ENCODE assay signal across 8 cellular contexts in genomic region chr17:77372444-77373297, GRCh38.
A peak's percentile ranks its signal among the peaks of the same experiment; 100 is the strongest.
DNase-seq lines count a peak whose midpoint lies in the region; ATAC-seq and TF ChIP-seq lines count a peak whose summit lies in the region.

No MANE protein-coding gene starts in this region.

- WGBS in suprapubic skin, result 1% methylated on average over 29 of the region's 64 CpGs

- H3K79me2 ChIP-seq in DOHH2 (ENCODE audit: control insufficient read depth, low read length), result peaks cover 2% of the 10 kb centered on the region; the same call in 1 of the 2 replicates

- POLR2A ChIA-PET in HEK293T (lab: Yijun Ruan, JAX), result no interaction called here

- H3K27me3 ChIP-seq in DOHH2 (ENCODE audit: control insufficient read depth, low read length) (peaks cover 24% of the 10 kb centered on the region), mononuclear cell (ENCODE audit: insufficient read depth, low read length) (no peaks in the 10 kb centered on the region), suprapubic skin (no peaks in the 10 kb centered on the region)

- H3K9me2 ChIP-seq in DOHH2 (replicated peaks; ENCODE audit: control insufficient read depth, low read length), result no peaks in the 10 kb centered on the region

- TF ChIP-seq POLR2A in suprapubic skin (IDR thresholded peaks at IDR 0.05), result no peak

- H3K9me3 ChIP-seq in DOHH2 (ENCODE audit: control insufficient read depth, insufficient read depth, low read length), result no peaks in the 10 kb centered on the region
- no peaks in the 10 kb centered on the region for H3K9me3 ChIP-seq in mononuclear cell (ENCODE audit: low read depth, low read length)
- H3K9me3 ChIP-seq in suprapubic skin, result no peaks in the 10 kb centered on the region

- H3K36me3 ChIP-seq in DOHH2 (ENCODE audit: control insufficient read depth, low read length) (no peaks in the 10 kb centered on the region), suprapubic skin (no peaks in the 10 kb centered on the region)

- peaks cover 25% of the 10 kb centered on the region for H3K4me1 ChIP-seq in DOHH2 (ENCODE audit: control insufficient read depth, low read length)
- H3K4me1 ChIP-seq in mononuclear cell (ENCODE audit: insufficient read depth, low read length), result peaks cover 58% of the 10 kb centered on the region
- peaks cover 79% of the 10 kb centered on the region for H3K4me1 ChIP-seq in suprapubic skin

- peaks cover 24% of the 10 kb centered on the region; the same call in 1 of the 2 replicates for H4K20me1 ChIP-seq in DOHH2 (ENCODE audit: control insufficient read depth, insufficient read depth, low read depth, low read length)

- H3K4me3 ChIP-seq in DOHH2 (ENCODE audit: low read length) (peak overlapping the region; percentile 71), epithelial cell of proximal tubule (ENCODE audit: low read depth, low read length) (peak overlapping the region; percentile 65), mononuclear cell (ENCODE audit: low read length) (peak overlapping the region; percentile 83), suprapubic skin (peak overlapping the region; percentile 86)

- CTCF ChIA-PET in HEK293T (lab: Yijun Ruan, JAX), result interaction anchor here (1.0 kb wide), 1 partner anchor 84 kb away, joined by 3 read pairs; no protein-coding TSS in a partner anchor

- TF ChIP-seq CTCF in DOHH2 (IDR thresholded peaks at IDR 0.05; ENCODE audit: low read depth, low read length, poor library complexity, severe bottlenecking) (no peak), epithelial cell of proximal tubule (conservative IDR thresholded peaks at IDR 0.05; ENCODE audit: low read depth, low read length) (no peak), suprapubic skin (IDR thresholded peaks at IDR 0.05) (no peak)

- H3K27ac ChIP-seq in DOHH2 (ENCODE audit: low read depth, low read length) (no peak overlapping the region), suprapubic skin (peak overlapping the region; percentile 97)

- H3K4me2 ChIP-seq in DOHH2 (ENCODE audit: low read length), result peak overlapping the region; percentile 54

- peak; percentile 76 for DNase-seq in HEK293T (ENCODE audit: extremely low spot score)
- DNase-seq in NCI-H226, result peak; percentile 45
- DNase-seq in activated T-cell treated with anti-CD3 and anti-CD28 coated beads for 24 hours (ENCODE audit: low read depth), result peak; percentile 35
- DNase-seq in epithelial cell of proximal tubule (ENCODE audit: low read depth), result no peak
- DNase-seq in suprapubic skin (ENCODE audit: low spot score in 2 of 2), result peak in 1 of 2 donors; percentile 87

- no peaks in the 10 kb centered on the region; the same call in 1 of the 2 replicates for H3F3A ChIP-seq in DOHH2 (ENCODE audit: control insufficient read depth, insufficient read depth)

- TF ChIP-seq EP300 in suprapubic skin (IDR thresholded peaks at IDR 0.05), result no peak

- no peak for ATAC-seq in HG03565 (IDR thresholded peaks at IDR 0.05; ENCODE audit: unreplicated experiment)

TF ChIP-seq in HEK293T, 16 proteins besides CTCF, POLR2A, EP300 and RAD21:
- TF ChIP-seq FOXK2 (IDR thresholded peaks at IDR 0.05) (no peak), NFRKB (IDR thresholded peaks at IDR 0.05) (no peak), TARDBP (IDR thresholded peaks at IDR 0.05) (no peak), BHLHE40 (IDR thresholded peaks at IDR 0.05; ENCODE audit: borderline replicate concordance) (no peak), CTBP1 (IDR thresholded peaks at IDR 0.05; ENCODE audit: borderline replicate concordance) (no peak), L3MBTL2 (conservative IDR thresholded peaks at IDR 0.05) (peak; percentile 69; the same call in 1 of the 2 replicates), ARNT (IDR thresholded peaks at IDR 0.05) (no peak), LEF1 (IDR thresholded peaks at IDR 0.05; ENCODE audit: borderline replicate concordance) (0 out of 2 replicates have a peak, but pooled peaks have one; percentile 18), FOXM1 (IDR thresholded peaks at IDR 0.05; ENCODE audit: borderline replicate concordance) (peak; percentile 18; the same call in 1 of the 2 replicates), ELF4 (IDR thresholded peaks at IDR 0.05) (no peak), SUZ12 (IDR thresholded peaks at IDR 0.05) (no peak), SP1 (IDR thresholded peaks at IDR 0.05) (no peak), ZNF384 (IDR thresholded peaks at IDR 0.05) (no peak), PKNOX1 (IDR thresholded peaks at IDR 0.05) (peak; percentile 97), HDGF (IDR thresholded peaks at IDR 0.05; ENCODE audit: borderline replicate concordance) (peak; percentile 59; the same call in 1 of the 2 replicates)
